9 cellular contexts compared by ENCODE assay signal in the genomic region with DNA sequence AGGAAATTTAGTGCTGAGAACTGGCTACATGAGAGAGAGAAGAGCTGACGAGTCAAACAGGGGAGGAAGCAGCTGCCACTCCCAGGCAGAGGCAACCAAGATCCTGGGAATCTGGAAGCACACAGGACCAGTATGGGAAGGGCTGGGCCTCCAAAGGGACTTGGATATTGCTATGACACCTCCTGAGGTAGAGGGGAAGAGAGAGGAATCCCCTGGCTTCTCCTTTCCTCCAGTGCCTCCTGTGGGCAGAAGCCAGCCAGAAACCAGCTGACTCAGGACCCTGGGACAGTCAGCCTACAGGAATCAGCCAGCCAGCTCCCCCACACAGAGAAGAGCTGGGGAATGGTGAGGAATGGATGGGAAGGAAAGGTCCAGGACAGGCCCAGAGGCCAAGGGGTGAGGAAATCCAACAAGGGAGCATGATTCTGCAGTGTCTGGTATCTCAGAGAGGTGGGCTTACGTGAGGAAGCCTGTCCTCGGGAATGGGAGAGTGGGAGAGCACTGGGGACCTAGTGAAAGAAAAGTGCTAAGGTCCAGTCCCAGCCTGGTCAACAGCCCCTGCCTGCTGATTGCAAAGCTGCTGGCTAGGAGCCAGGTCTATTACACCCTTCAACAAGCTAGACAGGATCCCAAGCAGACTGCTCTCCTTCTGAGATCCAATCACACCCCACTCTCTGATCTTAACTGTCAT. TPM values are rescaled to one million over a fixed set of nuclear protein-coding genes. Genes with fewer than 3 reads are reported as not detected.
A peak's percentile ranks its signal among the peaks of the same experiment; 100 is the strongest.
DNase-seq lines count a peak whose midpoint lies in the region; ATAC-seq, FAIRE-seq and TF ChIP-seq lines count a peak whose summit lies in the region.
"Had no signal": no experiment of that assay in that cellular context is flagged by ENCODE, and none has a peak within 500 bp of the region (broad histone marks: within the 10 kb centered on the region; RNA-seq: fewer than 3 reads in every experiment).

No MANE protein-coding gene starts in this region.

- ATAC-seq in RWPE2 (ENCODE audit: low read depth) = 0 out of 3 replicates have a peak, but pooled peaks have one; percentile 33
- ATAC-seq in GM19351 (IDR thresholded peaks at IDR 0.05; ENCODE audit: unreplicated experiment) = no peak

- no peaks in the 10 kb centered on the region for H3K36me3 ChIP-seq in RWPE2 (ENCODE audit: low read depth)
- H3K36me3 ChIP-seq in small intestine (ENCODE audit: control insufficient read depth in 2 of 2, insufficient read depth in 2 of 2, low read length in 2 of 2) = no peaks in the 10 kb centered on the region
- H3K36me3 ChIP-seq: neutrophil had no signal

- WGBS in small intestine, 3 donors = 33 to 57% (median 38%) methylated on average over 3 of the region's 3 CpGs

- H3K4me3 ChIP-seq in RWPE2 (ENCODE audit: severe bottlenecking) = no peak overlapping the region
- H3K4me3 ChIP-seq in small intestine (ENCODE audit: low read depth in 1 of 2, low read length in 2 of 2) = no peak overlapping the region

- H3K27me3 ChIP-seq in RWPE2 (ENCODE audit: insufficient read depth, poor library complexity, severe bottlenecking) = no peaks in the 10 kb centered on the region
- no peaks in the 10 kb centered on the region for H3K27me3 ChIP-seq in small intestine (ENCODE audit: control insufficient read depth in 2 of 2, insufficient read depth in 2 of 2, low read length in 2 of 2)
- H3K27me3 ChIP-seq: neutrophil had no signal

- H3K9me3 ChIP-seq in RWPE2 (ENCODE audit: severe bottlenecking) = peaks cover 4% of the 10 kb centered on the region
- H3K9me3 ChIP-seq in small intestine (ENCODE audit: control insufficient read depth, low read depth) = no peaks in the 10 kb centered on the region
- H3K9me3 ChIP-seq: neutrophil had no signal

- DNase-seq in HTR-8/SVneo (ENCODE audit: insufficient read length, low spot score) (peak; percentile 48), RWPE2 (ENCODE audit: low spot score) (no peak), cardiac septum (ENCODE audit: low spot score) (peak; percentile 63), small intestine (peak; percentile 29), NCI-H2171 (lab: John Stamatoyannopoulos, UW) (no peak), urothelium cell line (ENCODE audit: low spot score) (no peak)

- intact Hi-C loops in cardiac septum (cut with DNase I) = no loop called here

- TF ChIP-seq CTCF in RWPE2 (IDR thresholded peaks at IDR 0.05; ENCODE audit: poor library complexity, severe bottlenecking) = no peak

- no peak for FAIRE-seq in HTR-8/SVneo (lab: Jason Lieb, UNC)
- FAIRE-seq in small intestine (lab: Jason Lieb, UNC) = no peak
- no peak for FAIRE-seq in urothelium cell line (lab: Jason Lieb, UNC)
- FAIRE-seq: endometrium had no signal

- H3K27ac ChIP-seq in RWPE2 (ENCODE audit: poor library complexity, severe bottlenecking) = no peak overlapping the region
- peak overlapping the region in 1 of 2 donors; percentile 50 for H3K27ac ChIP-seq in small intestine (ENCODE audit: low read depth in 1 of 2, low read length in 1 of 2)
- H3K27ac ChIP-seq: neutrophil had no signal

- H3K4me1 ChIP-seq in RWPE2 (ENCODE audit: insufficient read depth, poor library complexity, severe bottlenecking) (no peaks in the 10 kb centered on the region), small intestine (ENCODE audit: control insufficient read depth in 2 of 2, insufficient read depth in 1 of 2, low read depth in 1 of 2, low read length in 1 of 2) (no peaks in the 10 kb centered on the region)

RNA-seq across cellular contexts. Expression of gene NAV1, which starts 43.5 kb away (rescaled TPM):
- 86.6 TPM for total RNA-seq in cardiac septum
- polyA plus RNA-seq in small intestine = 1 to 10 TPM in 1 of 3 donors, under 1 TPM in 2; 0.67 to 6.4 (median 0.81) TPM

Comparison
In these comparisons a context has a peak if more than half of its experiments do, and no peak if none do; other contexts are left out.
1. DNase-seq: peak in HTR-8/SVneo (single experiment), cardiac septum (single experiment) and small intestine (single experiment); none in RWPE2 (single experiment), NCI-H2171 (single experiment) and urothelium cell line (single experiment).